Comparison of ENCODE assay signal across 6 cellular contexts in genomic region chr11:66334605-66335442, GRCh38. TPM values are rescaled to one million over a fixed set of nuclear protein-coding genes. Genes with fewer than 3 reads are reported as not detected.
DNase-seq lines count a peak whose midpoint lies in the region; ATAC-seq and TF ChIP-seq lines count a peak whose summit lies in the region.

No MANE protein-coding gene starts in this region.

- BruUV-seq in Panc1 (replicated peaks; lab: Mats Ljungman, UMichigan), result no TSS peak

- ATAC-seq in Panc1 (no peak), left lobe of liver (no peak), HG03196 (IDR thresholded peaks at IDR 0.05; ENCODE audit: unreplicated experiment) (no peak)

- intact Hi-C loops in Panc1 (cut with micrococcal nuclease; ENCODE audit: unreplicated experiment), result no loop called here

- H3K27ac ChIP-seq in AG04450 (ENCODE audit: low read depth, low read length), result peak overlapping the region; percentile 97
- peak overlapping the region; percentile 89 for H3K27ac ChIP-seq in Panc1 (ENCODE audit: low read length)
- H3K27ac ChIP-seq in right atrium auricular region, result no peak overlapping the region

- no peak for TF ChIP-seq CTCF in AG04450 (IDR thresholded peaks at IDR 0.05; ENCODE audit: low read depth, low read length)
- TF ChIP-seq CTCF in Panc1 (IDR thresholded peaks at IDR 0.05), result no peak
- TF ChIP-seq CTCF in right atrium auricular region (IDR thresholded peaks at IDR 0.05), result no peak

- H3K36me3 ChIP-seq in Panc1 (ENCODE audit: control insufficient read depth, insufficient read depth, low read length), result no peaks in the 10 kb centered on the region
- H3K36me3 ChIP-seq in right atrium auricular region, result peaks cover 15% of the 10 kb centered on the region

- no peak for DNase-seq in AG04450 (ENCODE audit: low read depth, low spot score)
- DNase-seq in Panc1 (ENCODE audit: low read depth, low spot score), result no peak
- DNase-seq in right atrium auricular region (ENCODE audit: low spot score), result no peak
- DNase-seq in left lobe of liver (ENCODE audit: low spot score), result no peak
- DNase-seq in DMS79 (lab: John Stamatoyannopoulos, UW), result no peak

- H3K4me1 ChIP-seq in Panc1 (ENCODE audit: control insufficient read depth, insufficient read depth, low read length) (peaks cover 41% of the 10 kb centered on the region), right atrium auricular region (peaks cover 0 to 24% of the 10 kb centered on the region in 2 donors)

- CTCF ChIA-PET in AG04450 (lab: Charles Lee) (interaction anchor here (0.6 to 2.3 kb wide), 4 partner anchors 13 to 54 kb away, joined by 4 to 64 read pairs (median 6); partner anchors contain the start of gene YIF1A), Panc1 (lab: Charles Lee) (interaction anchor here (0.6 to 2.1 kb wide), 4 partner anchors 8 to 137 kb away, joined by 3 to 17 read pairs (median 7); no protein-coding TSS in a partner anchor)

- H3K4me3 ChIP-seq in AG04450 (ENCODE audit: low read depth, low read length) (peak overlapping the region; percentile 85), Panc1 (ENCODE audit: low read depth in 2 of 2, low read length in 2 of 2) (peak overlapping the region; percentile 66 to 87), right atrium auricular region (peak overlapping the region; percentile 38 to 61)

- no peaks in the 10 kb centered on the region for H3K27me3 ChIP-seq in AG04450 (ENCODE audit: control insufficient read depth, insufficient read depth, low read length)
- no peaks in the 10 kb centered on the region for H3K27me3 ChIP-seq in Panc1 (ENCODE audit: control insufficient read depth, insufficient read depth, low read length)
- no peaks in the 10 kb centered on the region for H3K27me3 ChIP-seq in right atrium auricular region

- in situ Hi-C loops in Panc1 (cut with HindIII; ENCODE audit: low pct_unique_long_range_greater_than_20kb, low sequenced_read_pairs), result no loop called here

- POLR2A ChIA-PET in AG04450 (lab: Yijun Ruan, JAX) (interaction anchor here (0.5 to 3.7 kb wide), 6 partner anchors 10 to 778 kb away, joined by 4 to 99 read pairs (median 17); partner anchors contain the start of genes BRMS1, CD248 and YIF1A), Panc1 (lab: Charles Lee) (interaction anchor here (0.6 to 1.3 kb wide), 3 partner anchors 10 to 282 kb away, joined by 3 to 5 read pairs (median 3); partner anchors contain the start of genes BRMS1 and RBM14)

- H3K9me3 ChIP-seq in AG04450 (ENCODE audit: control insufficient read depth, insufficient read depth, low read length), result peaks cover 3% of the 10 kb centered on the region; the same call in 1 of the 2 replicates
- H3K9me3 ChIP-seq in Panc1 (ENCODE audit: control insufficient read depth, insufficient read depth, low read depth, low read length), result no peaks in the 10 kb centered on the region
- H3K9me3 ChIP-seq in right atrium auricular region, result no peaks in the 10 kb centered on the region

RNA-seq across cellular contexts. Expression of gene RIN1, which starts 1.4 kb away (rescaled TPM):
- polyA plus RNA-seq in AG04450 (2011; rRNA removed), result 6.7 and 9.0 TPM in 2 replicates
- polyA minus RNA-seq in AG04450 (2011; rRNA and poly(A)+ RNA removed), result 5.7 and 5.9 TPM in 2 replicates
- 21.7 TPM for total RNA-seq in Panc1 (2021; ENCODE audit: unreplicated experiment)
- 14.2 TPM for polyA plus RNA-seq in Panc1 (2012; ENCODE audit: insufficient read length)
- 1 to 10 TPM; 1.0 to 5.9 TPM for total RNA-seq in right atrium auricular region
- 0.93 TPM for total RNA-seq in left lobe of liver

RNA-seq across cellular contexts. Expression of gene BRMS1, which starts 10.1 kb away (rescaled TPM):
- polyA plus RNA-seq in AG04450 (2011; rRNA removed), result 35.2 and 39.3 TPM in 2 replicates
- polyA minus RNA-seq in AG04450 (2011; rRNA and poly(A)+ RNA removed), result 12.9 and 15.2 TPM in 2 replicates
- total RNA-seq in Panc1 (2021; ENCODE audit: unreplicated experiment) (80.5 TPM), right atrium auricular region (10 to 100 TPM; 19.2 to 33.3 TPM), left lobe of liver (11.2 TPM)
- 89.0 TPM for polyA plus RNA-seq in Panc1 (2012; ENCODE audit: insufficient read length)

RNA-seq across cellular contexts. Expression of gene B4GAT1, which starts 12.6 kb away (rescaled TPM):
- polyA plus RNA-seq in AG04450 (2011; rRNA removed), result 15.9 and 17.7 TPM in 2 replicates
- 3.0 and 4.4 TPM in 2 replicates for polyA minus RNA-seq in AG04450 (2011; rRNA and poly(A)+ RNA removed)
- total RNA-seq in Panc1 (2021; ENCODE audit: unreplicated experiment) (29.3 TPM), right atrium auricular region (10 to 100 TPM; 61.1 to 64.3 TPM), left lobe of liver (19.4 TPM)
- 58.0 TPM for polyA plus RNA-seq in Panc1 (2012; ENCODE audit: insufficient read length)

RNA-seq across cellular contexts. Expression of gene CD248, which starts 18.0 kb away (rescaled TPM):
- polyA plus RNA-seq in AG04450 (2011; rRNA removed), result 105 and 128 TPM in 2 replicates
- 55.9 and 67.4 TPM in 2 replicates for polyA minus RNA-seq in AG04450 (2011; rRNA and poly(A)+ RNA removed)
- total RNA-seq in Panc1 (2021; ENCODE audit: unreplicated experiment), result 0.15 TPM
- polyA plus RNA-seq in Panc1 (2012; ENCODE audit: insufficient read length), result not detected
- 10 to 100 TPM in 1 of 2 donors, 1 to 10 TPM in 1; 7.6 to 10.7 TPM for total RNA-seq in right atrium auricular region
- total RNA-seq in left lobe of liver, result 0.91 TPM

RNA-seq across cellular contexts. Expression of gene SLC29A2, which starts 36.7 kb away (rescaled TPM):
- 0.16 and 0.46 TPM in 2 replicates for polyA plus RNA-seq in AG04450 (2011; rRNA removed)
- polyA minus RNA-seq in AG04450 (2011; rRNA and poly(A)+ RNA removed), result 0.14 and 0.26 TPM in 2 replicates
- total RNA-seq in Panc1 (2021; ENCODE audit: unreplicated experiment), result 28.3 TPM
- 31.4 TPM for polyA plus RNA-seq in Panc1 (2012; ENCODE audit: insufficient read length)
- total RNA-seq in right atrium auricular region, result 10 to 100 TPM; 16.9 to 19.9 TPM
- total RNA-seq in left lobe of liver, result 0.48 TPM

Comparison
In these comparisons a context has a peak if more than half of its experiments do, and no peak if none do; other contexts are left out.
1. H3K27ac ChIP-seq: peak in AG04450 (single experiment) and Panc1 (single experiment); none in right atrium auricular region (0 of 2).
2. Peak in every context shown above with its lines, with median percentiles within 50 percentile points of each other: H3K4me3 ChIP-seq.